Comparison of ENCODE assay signal across 24 cellular contexts in genomic region chr4:35711127-35711526, GRCh38.
"Had no signal": no experiment of that assay in that cellular context is flagged by ENCODE, and none has a peak within 500 bp of the region (broad histone marks: within the 10 kb centered on the region; RNA-seq: fewer than 3 reads in every experiment).

No MANE protein-coding gene starts in this region.

- H3K4me3 ChIP-seq: left lung, lower lobe of right lung, right atrium auricular region, right lobe of liver, stomach, testis, tibial artery, upper lobe of right lung, uterus had no signal

- H3K9me3 ChIP-seq: right lobe of liver, testis, upper lobe of right lung had no signal

- FAIRE-seq: keratinocyte had no signal

- ATAC-seq: left colon; left lung; lower lobe of right lung; naive thymus-derived CD8-positive, alpha-beta T cell; right lobe of liver; stimulated activated naive B cell treated with anti-CD40 and anti-IgM and Interleukin-4, amounts not matched to agents 10 μg/mL and 1 μg/mL and 100 μg/mL, for 72 hours; stimulated activated naive CD8-positive, alpha-beta T cell treated with anti-CD3 and anti-CD28 coated beads, Interleukin-15, Interleukin-2, amounts not matched to agents 100 U/mL and 50 U/mL, for 24 hours had no signal

- H3K4me1 ChIP-seq: left lung, lower lobe of right lung, parathyroid adenoma, right atrium auricular region, right lobe of liver, stomach, testis, tibial artery, upper lobe of right lung, uterus had no signal

- DNase-seq: hippocampal formation; left colon; lower lobe of right lung; mammary epithelial cell; mesenchymal stem cell; naive thymus-derived CD8-positive, alpha-beta T cell; nucleus accumbens; right lobe of liver; stimulated activated CD4-positive, alpha-beta T cell treated with anti-CD3 and anti-CD28 coated beads, Interleukin-12 subunit alpha, Interleukin-12 subunit beta, amount 100 ng/mL, for 4 hours; stimulated activated CD4-positive, alpha-beta T cell treated with anti-CD3 and anti-CD28 coated beads, Interleukin-15, amount 100 ng/mL, for 24 hours; stimulated activated CD4-positive, alpha-beta T cell treated with anti-CD3 and anti-CD28 coated beads, Interleukin-2, amount 100 ng/mL, for 24 hours; stimulated activated CD4-positive, alpha-beta T cell treated with anti-CD3 and anti-CD28 coated beads, Interleukin-4, amount 100 ng/mL, for 1 hour; stimulated activated naive B cell treated with anti-CD40 and anti-IgM and Interleukin-4, amounts not matched to agents 10 μg/mL and 1 μg/mL and 100 μg/mL, for 72 hours; stimulated activated naive CD8-positive, alpha-beta T cell treated with anti-CD3 and anti-CD28 coated beads, Interleukin-15, Interleukin-2, amounts not matched to agents 100 U/mL and 50 U/mL, for 24 hours; stomach; testis; tibial artery; trophoblast cell; upper lobe of right lung; uterus had no signal

- H3K27ac ChIP-seq: left lung, lower lobe of right lung, parathyroid adenoma, right atrium auricular region, right lobe of liver, stomach, testis, tibial artery, upper lobe of right lung, uterus had no signal

- H3K9ac ChIP-seq: parathyroid adenoma had no signal

- H3K36me3 ChIP-seq: left lung, lower lobe of right lung, right atrium auricular region, right lobe of liver, stomach, tibial artery, upper lobe of right lung had no signal
